In genomic region chr16:2686912-2687507, GRCh38 we compare ENCODE assay signal across 1 cellular context.
TF ChIP-seq lines count a peak whose summit lies in the region.

No MANE protein-coding gene starts in this region.

TF ChIP-seq in GM12878, 131 proteins besides CTCF, POLR2A, EP300 and RAD21 (continued from another document):
- TF ChIP-seq ETV6 (conservative IDR thresholded peaks at IDR 0.05 in 1 of 2, IDR thresholded peaks at IDR 0.05 in 1 of 2; ENCODE audit: borderline replicate concordance in 1 of 2, low read depth in 1 of 2) (peak in 1 of 2 experiments; percentile 58; a peak in 1 of 4 replicates), SMC3 (IDR thresholded peaks at IDR 0.05; ENCODE audit: borderline replicate concordance, low read length) (no peak), POLR2AphosphoS5 (IDR thresholded peaks at IDR 0.05; ENCODE audit: low read length) (peak; percentile 44; the same call in 1 of the 2 replicates), YY1 (IDR thresholded peaks at IDR 0.05; ENCODE audit: low read depth, low read length) (peak; percentile 43; the same call in 1 of the 2 replicates), IRF4 (IDR thresholded peaks at IDR 0.05; ENCODE audit: low read depth, low read length) (peak; percentile 28; the same call in 1 of the 2 replicates), BCL11A (IDR thresholded peaks at IDR 0.05; ENCODE audit: low read depth, low read length) (0 out of 2 replicates have a peak, but pooled peaks have one; percentile 48), JUNB (IDR thresholded peaks at IDR 0.05) (no peak), CHD1 (IDR thresholded peaks at IDR 0.05; ENCODE audit: low read depth, low read length) (peak; percentile 31; the same call in 1 of the 2 replicates), BMI1 (IDR thresholded peaks at IDR 0.05; ENCODE audit: borderline replicate concordance) (0 out of 2 replicates have a peak, but pooled peaks have one; percentile 33), SREBF2 (IDR thresholded peaks at IDR 0.05; ENCODE audit: low read length) (no peak), BRCA1 (IDR thresholded peaks at IDR 0.05; ENCODE audit: low read depth, low read length) (no peak), EED (IDR thresholded peaks at IDR 0.05; ENCODE audit: low read depth) (peak; percentile 65; the same call in 1 of the 2 replicates), SIN3A (IDR thresholded peaks at IDR 0.05; ENCODE audit: low read depth, low read length) (no peak), E2F8 (IDR thresholded peaks at IDR 0.05; ENCODE audit: low read depth, partially characterized antibody) (no peak), IKZF1 (conservative IDR thresholded peaks at IDR 0.05) (peak; percentile 72), ZBTB33 (IDR thresholded peaks at IDR 0.05) (no peak), SRF (IDR thresholded peaks at IDR 0.05; ENCODE audit: low read depth in 2 of 2, low read length in 2 of 2) (no peak), WRNIP1 (IDR thresholded peaks at IDR 0.05; ENCODE audit: borderline replicate concordance, low read depth, low read length) (no peak), SREBF1 (IDR thresholded peaks at IDR 0.05; ENCODE audit: low read length) (no peak), LARP7 (IDR thresholded peaks at IDR 0.05) (no peak), USF2 (IDR thresholded peaks at IDR 0.05; ENCODE audit: borderline replicate concordance, low read depth, low read length) (peak; percentile 17; the same call in 1 of the 2 replicates)
- TF ChIP-seq, protein P1, sequence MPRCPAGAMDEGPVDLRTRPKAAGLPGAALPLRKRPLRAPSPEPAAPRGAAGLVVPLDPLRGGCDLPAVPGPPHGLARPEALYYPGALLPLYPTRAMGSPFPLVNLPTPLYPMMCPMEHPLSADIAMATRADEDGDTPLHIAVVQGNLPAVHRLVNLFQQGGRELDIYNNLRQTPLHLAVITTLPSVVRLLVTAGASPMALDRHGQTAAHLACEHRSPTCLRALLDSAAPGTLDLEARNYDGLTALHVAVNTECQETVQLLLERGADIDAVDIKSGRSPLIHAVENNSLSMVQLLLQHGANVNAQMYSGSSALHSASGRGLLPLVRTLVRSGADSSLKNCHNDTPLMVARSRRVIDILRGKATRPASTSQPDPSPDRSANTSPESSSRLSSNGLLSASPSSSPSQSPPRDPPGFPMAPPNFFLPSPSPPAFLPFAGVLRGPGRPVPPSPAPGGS (IDR thresholded peaks at IDR 0.05; ENCODE audit: borderline replicate concordance, insufficient read depth, low read depth, low read length, poor library complexity, severe bottlenecking) = peak; percentile 48
- TF ChIP-seq, protein P2, sequence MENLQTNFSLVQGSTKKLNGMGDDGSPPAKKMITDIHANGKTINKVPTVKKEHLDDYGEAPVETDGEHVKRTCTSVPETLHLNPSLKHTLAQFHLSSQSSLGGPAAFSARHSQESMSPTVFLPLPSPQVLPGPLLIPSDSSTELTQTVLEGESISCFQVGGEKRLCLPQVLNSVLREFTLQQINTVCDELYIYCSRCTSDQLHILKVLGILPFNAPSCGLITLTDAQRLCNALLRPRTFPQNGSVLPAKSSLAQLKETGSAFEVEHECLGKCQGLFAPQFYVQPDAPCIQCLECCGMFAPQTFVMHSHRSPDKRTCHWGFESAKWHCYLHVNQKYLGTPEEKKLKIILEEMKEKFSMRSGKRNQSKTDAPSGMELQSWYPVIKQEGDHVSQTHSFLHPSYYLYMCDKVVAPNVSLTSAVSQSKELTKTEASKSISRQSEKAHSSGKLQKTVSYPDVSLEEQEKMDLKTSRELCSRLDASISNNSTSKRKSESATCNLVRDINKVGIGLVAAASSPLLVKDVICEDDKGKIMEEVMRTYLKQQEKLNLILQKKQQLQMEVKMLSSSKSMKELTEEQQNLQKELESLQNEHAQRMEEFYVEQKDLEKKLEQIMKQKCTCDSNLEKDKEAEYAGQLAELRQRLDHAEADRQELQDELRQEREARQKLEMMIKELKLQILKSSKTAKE (IDR thresholded peaks at IDR 0.05; ENCODE audit: low read depth, poor library complexity, severe bottlenecking) = peak; percentile 66
- TF ChIP-seq, protein P3, sequence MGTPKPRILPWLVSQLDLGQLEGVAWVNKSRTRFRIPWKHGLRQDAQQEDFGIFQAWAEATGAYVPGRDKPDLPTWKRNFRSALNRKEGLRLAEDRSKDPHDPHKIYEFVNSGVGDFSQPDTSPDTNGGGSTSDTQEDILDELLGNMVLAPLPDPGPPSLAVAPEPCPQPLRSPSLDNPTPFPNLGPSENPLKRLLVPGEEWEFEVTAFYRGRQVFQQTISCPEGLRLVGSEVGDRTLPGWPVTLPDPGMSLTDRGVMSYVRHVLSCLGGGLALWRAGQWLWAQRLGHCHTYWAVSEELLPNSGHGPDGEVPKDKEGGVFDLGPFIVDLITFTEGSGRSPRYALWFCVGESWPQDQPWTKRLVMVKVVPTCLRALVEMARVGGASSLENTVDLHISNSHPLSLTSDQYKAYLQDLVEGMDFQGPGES (IDR thresholded peaks at IDR 0.05) = no peak
